In the genomic region with DNA sequence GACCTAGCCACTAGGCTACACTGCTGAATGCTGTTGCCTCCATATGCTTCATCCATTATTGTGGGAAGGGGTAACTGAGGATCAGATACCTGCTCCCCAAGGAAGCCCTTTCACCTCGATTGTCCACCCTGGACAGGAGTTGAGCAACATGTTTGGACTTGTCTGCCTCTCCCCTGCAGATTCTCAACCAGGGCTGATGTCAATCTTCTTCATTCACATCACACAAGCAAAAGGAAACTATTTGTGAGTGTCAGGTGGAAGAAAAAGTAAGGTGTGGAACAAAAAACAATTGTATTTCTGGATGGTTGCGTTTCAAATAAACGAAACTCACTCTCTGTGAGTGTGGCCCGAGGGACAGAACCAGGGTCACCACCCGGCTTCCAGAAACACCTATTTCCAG, we compare ENCODE assay signal across 19 cellular contexts. TPM values are rescaled to one million over a fixed set of nuclear protein-coding genes. Genes with fewer than 3 reads are reported as not detected.
A peak's percentile ranks its signal among the peaks of the same experiment; 100 is the strongest.
DNase-seq lines count a peak whose midpoint lies in the region; ATAC-seq and TF ChIP-seq lines count a peak whose summit lies in the region.
"Had no signal": no experiment of that assay in that cellular context is flagged by ENCODE, and none has a peak within 500 bp of the region (broad histone marks: within the 10 kb centered on the region; RNA-seq: fewer than 3 reads in every experiment).

No MANE protein-coding gene starts in this region.

- no peak overlapping the region for H3K4me2 ChIP-seq in GM23338
- H3K4me2 ChIP-seq in mammary epithelial cell (ENCODE audit: insufficient read depth, low read depth, low read length): no peak overlapping the region
- H3K4me2 ChIP-seq in trophoblast cell (ENCODE audit: low read length): no peak overlapping the region

- peak overlapping the region; percentile 61 for H3K4ac ChIP-seq in trophoblast cell (ENCODE audit: low read depth, low read length)

- H3K9me2 ChIP-seq in GM23338 (ENCODE audit: insufficient read depth): no peaks in the 10 kb centered on the region

- DNase-seq in GM23338 (ENCODE audit: low spot score) (no peak), LoVo (ENCODE audit: low spot score) (peak; percentile 9), mammary epithelial cell (peak; percentile 7), trophoblast cell (peak in 1 of 2 donors; percentile 19), testis (no peak), hippocampal formation (lab: John Stamatoyannopoulos, UW) (no peak), GM10266 (ENCODE audit: extremely low spot score) (no peak)
- DNase-seq: CD8-positive, alpha-beta memory T cell; KG1; NCI-H1436; NCI-H1930; NCI-H226; NCI-H524 treated with DMSO at 0.1 percent for 48 hours; SW 1271 had no signal

- CTCF ChIA-PET in mammary epithelial cell (lab: Charles Lee; ENCODE audit: low non-redundant PET): no interaction called here

- H3K9ac ChIP-seq in mammary epithelial cell (ENCODE audit: insufficient read depth, low read length): no peak overlapping the region
- H3K9ac ChIP-seq in trophoblast cell (ENCODE audit: low read length): no peak overlapping the region
- H3K9ac ChIP-seq: BLaER1 treated with 17β-estradiol and CSF1 and Interleukin-3, amounts not matched to agents 10 nM and 100 nM had no signal

- H3K9me3 ChIP-seq in mammary epithelial cell (replicated peaks; ENCODE audit: insufficient read depth, low read length) (peaks cover 3% of the 10 kb centered on the region), trophoblast cell (ENCODE audit: insufficient read depth, low read depth, low read length) (no peaks in the 10 kb centered on the region), testis (no peaks in the 10 kb centered on the region)
- H3K9me3 ChIP-seq: BLaER1 treated with 17β-estradiol and CSF1 and Interleukin-3, amounts not matched to agents 10 nM and 100 nM had no signal

- H3K23ac ChIP-seq in trophoblast cell (ENCODE audit: low read length): peak overlapping the region; percentile 90

- H3K27me3 ChIP-seq in GM23338 (ENCODE audit: insufficient read depth): no peaks in the 10 kb centered on the region
- H3K27me3 ChIP-seq in mammary epithelial cell (ENCODE audit: insufficient read depth, low read length): no peaks in the 10 kb centered on the region
- H3K27me3 ChIP-seq in trophoblast cell (ENCODE audit: insufficient read depth, low read length): no peaks in the 10 kb centered on the region
- H3K27me3 ChIP-seq in testis: no peaks in the 10 kb centered on the region
- H3K27me3 ChIP-seq: BLaER1 treated with 17β-estradiol and CSF1 and Interleukin-3, amounts not matched to agents 10 nM and 100 nM had no signal

- dilution Hi-C loops in mammary epithelial cell (cut with HindIII; ENCODE audit: low sequenced_read_pairs): loop anchor here (5.0 to 10.0 kb wide), 2 partner anchors 175 to 432 kb away; no protein-coding TSS in a partner anchor

- ATAC-seq in GM23338: no peak
- no peak for ATAC-seq in GM19328 (IDR thresholded peaks at IDR 0.05; ENCODE audit: unreplicated experiment)
- ATAC-seq: Right ventricle myocardium inferior had no signal

- H4K91ac ChIP-seq in trophoblast cell (ENCODE audit: low read depth, low read length): peak overlapping the region; percentile 84

- peaks cover 14% of the 10 kb centered on the region for H3K79me1 ChIP-seq in trophoblast cell (ENCODE audit: low read length)

- H3K9me3 Mint-ChIP-seq in GM23338: peaks cover 99% of the 10 kb centered on the region

- 11% methylated on average over 5 of the region's 5 CpGs for WGBS in mammary epithelial cell (ENCODE audit: low coverage, missing lambda C conversion rate)
- WGBS in trophoblast cell (ENCODE audit: extremely low coverage, insufficient coverage, insufficient read length): no CpG with 5 or more reads among the region's 5 CpGs
- WGBS in testis, 2 donors: 74 to 76% methylated on average over 5 of the region's 5 CpGs

- peaks cover 53% of the 10 kb centered on the region for H3K36me3 Mint-ChIP-seq in GM23338 (ENCODE audit: low read depth)
- H3K36me3 Mint-ChIP-seq: CD8-positive, alpha-beta memory T cell had no signal

- H3K14ac ChIP-seq in trophoblast cell (ENCODE audit: low read length): peak overlapping the region; percentile 20

- H3K18ac ChIP-seq in trophoblast cell (ENCODE audit: low read length): no peak overlapping the region

- TF ChIP-seq CTCF in GM23338 (conservative IDR thresholded peaks at IDR 0.05; ENCODE audit: low read depth in 2 of 2) (no peak), mammary epithelial cell (conservative IDR thresholded peaks at IDR 0.05 in 1 of 2, IDR thresholded peaks at IDR 0.05 in 1 of 2; ENCODE audit: extremely low read depth in 1 of 2, insufficient read depth in 1 of 2, low read depth in 1 of 2, low read length in 2 of 2) (no peak), testis (IDR thresholded peaks at IDR 0.05) (no peak), GM10266 (IDR thresholded peaks at IDR 0.05; ENCODE audit: control insufficient read depth, insufficient read depth, low read depth, missing control alignments) (no peak)

- peak overlapping the region; percentile 12 for H4K8ac ChIP-seq in trophoblast cell (ENCODE audit: low read depth, low read length)

- no peak overlapping the region for H3K4me3 Mint-ChIP-seq in GM23338
- H3K4me3 Mint-ChIP-seq: CD8-positive, alpha-beta memory T cell had no signal

- no TSS peak for BruUV-seq in mammary epithelial cell (replicated peaks; lab: Mats Ljungman, UMichigan)

- H2AFZ ChIP-seq in GM23338 (peak overlapping the region; percentile 89; the same call in 1 of the 2 replicates), mammary epithelial cell (ENCODE audit: low read depth, low read length) (peak overlapping the region; percentile 55), trophoblast cell (ENCODE audit: insufficient read depth, low read length, poor library complexity) (no peak overlapping the region)

- TF ChIP-seq POLR2A in testis (IDR thresholded peaks at IDR 0.05): no peak

- H4K20me1 ChIP-seq in GM23338 (replicated peaks; ENCODE audit: insufficient read depth): no peaks in the 10 kb centered on the region
- H4K20me1 ChIP-seq in mammary epithelial cell (ENCODE audit: insufficient read depth, low read length): no peaks in the 10 kb centered on the region
- H4K20me1 ChIP-seq: BLaER1 treated with 17β-estradiol and CSF1 and Interleukin-3, amounts not matched to agents 10 nM and 100 nM had no signal

- no peaks in the 10 kb centered on the region for H3K79me2 ChIP-seq in GM23338 (replicated peaks; ENCODE audit: insufficient read depth)
- no peaks in the 10 kb centered on the region for H3K79me2 ChIP-seq in mammary epithelial cell (ENCODE audit: insufficient read depth, low read length)
- no peaks in the 10 kb centered on the region for H3K79me2 ChIP-seq in trophoblast cell (ENCODE audit: control insufficient read depth, insufficient read depth, low read length, poor library complexity)

- peak overlapping the region; percentile 79 for H2BK120ac ChIP-seq in trophoblast cell (ENCODE audit: insufficient read depth, low read length, poor library complexity)

- H2BK5ac ChIP-seq in trophoblast cell (ENCODE audit: low read depth, low read length, poor library complexity): peak overlapping the region; percentile 42

- H2BK12ac ChIP-seq in trophoblast cell (ENCODE audit: low read length): peak overlapping the region; percentile 17

- no peak overlapping the region for H4K12ac ChIP-seq in trophoblast cell (ENCODE audit: low read depth, low read length)

- intact Hi-C loops in mammary epithelial cell (cut with micrococcal nuclease): no loop called here
- intact Hi-C loops in testis (cut with DNase I; ENCODE audit: low total_unique reads): no loop called here

- H2AK5ac ChIP-seq in trophoblast cell (ENCODE audit: low read length): no peak overlapping the region

- H3K4me1 ChIP-seq in GM23338 (ENCODE audit: insufficient read depth): no peaks in the 10 kb centered on the region
- no peaks in the 10 kb centered on the region for H3K4me1 ChIP-seq in mammary epithelial cell (ENCODE audit: insufficient read depth, low read length)
- peaks cover 5 to 13% of the 10 kb centered on the region in 2 experiments for H3K4me1 ChIP-seq in trophoblast cell (ENCODE audit: control insufficient read depth in 1 of 2, insufficient read depth in 2 of 2, low read length in 2 of 2)
- no peaks in the 10 kb centered on the region for H3K4me1 ChIP-seq in testis

- H3K4me1 Mint-ChIP-seq in GM23338: no peaks in the 10 kb centered on the region
- H3K4me1 Mint-ChIP-seq: CD8-positive, alpha-beta memory T cell had no signal

- no peaks in the 10 kb centered on the region for H3F3A ChIP-seq in GM23338 (replicated peaks; ENCODE audit: low read depth)

- no peak overlapping the region for H3K27ac Mint-ChIP-seq in GM23338
- H3K27ac Mint-ChIP-seq: CD8-positive, alpha-beta memory T cell had no signal

- in situ Hi-C loops in mammary epithelial cell (cut with MboI; ENCODE audit: low sequenced_read_pairs in 2 of 2): no loop called here

- H3K27me3 Mint-ChIP-seq in GM23338 (ENCODE audit: insufficient read depth, low read depth, poor library complexity): peaks cover 8% of the 10 kb centered on the region

- H3K27ac ChIP-seq in GM23338 (ENCODE audit: low read depth) (peak overlapping the region; percentile 39; the same call in 1 of the 2 replicates), mammary epithelial cell (ENCODE audit: insufficient read depth, low read depth, low read length) (no peak overlapping the region), trophoblast cell (ENCODE audit: low read depth, low read length) (peak overlapping the region; percentile 44), testis (no peak overlapping the region)
- H3K27ac ChIP-seq: BLaER1 treated with 17β-estradiol and CSF1 and Interleukin-3, amounts not matched to agents 10 nM and 100 nM had no signal

- H3K36me3 ChIP-seq in GM23338 (ENCODE audit: insufficient read depth) (no peaks in the 10 kb centered on the region), mammary epithelial cell (ENCODE audit: insufficient read depth, low read length) (no peaks in the 10 kb centered on the region), trophoblast cell (ENCODE audit: control insufficient read depth in 1 of 2, insufficient read depth in 2 of 2, low read length in 2 of 2) (no peaks in the 10 kb centered on the region), testis (ENCODE audit: low read depth, missing control alignments) (no peaks in the 10 kb centered on the region)
- H3K36me3 ChIP-seq: BLaER1 treated with 17β-estradiol and CSF1 and Interleukin-3, amounts not matched to agents 10 nM and 100 nM had no signal

- H3K4me3 ChIP-seq in GM23338: no peak overlapping the region
- H3K4me3 ChIP-seq in mammary epithelial cell (replicated peaks in 1 of 3; ENCODE audit: insufficient read depth in 1 of 3, low read depth in 2 of 3, low read length in 3 of 3): no peak overlapping the region
- no peak overlapping the region for H3K4me3 ChIP-seq in trophoblast cell (ENCODE audit: low read depth, low read length)
- no peak overlapping the region for H3K4me3 ChIP-seq in testis
- H3K4me3 ChIP-seq: BLaER1 treated with 17β-estradiol and CSF1 and Interleukin-3, amounts not matched to agents 10 nM and 100 nM had no signal

RNA-seq across cellular contexts. Expression of a gene that starts 29.5 kb away (rescaled TPM):
- total RNA-seq in GM23338 (2014; rRNA removed; shearing (Covaris generic)): 0.16 and 0.42 TPM in 2 replicates
- 0.06 and 0.07 TPM in 2 replicates for polyA plus RNA-seq in GM23338 (2016; fragmentation: Nextera tagmentation; extraction: Ambion mirVana)
- total RNA-seq in mammary epithelial cell: under 1 TPM; 0.17 to 0.26 TPM
- 0.01 TPM for polyA plus RNA-seq in mammary epithelial cell
- polyA minus RNA-seq in mammary epithelial cell: not detected
- polyA plus RNA-seq in trophoblast cell (2013): 0.08 and 0.10 TPM in 2 replicates
- total RNA-seq in testis: 1 to 10 TPM; 2.6 to 4.0 TPM
- 4.8 TPM for polyA plus RNA-seq in testis (ENCODE audit: insufficient read depth, low read depth, low replicate concordance)
- total RNA-seq: A673, SK-MEL-5 had no signal

RNA-seq across cellular contexts. Expression of a gene that starts 47.1 kb away (rescaled TPM):
- total RNA-seq in GM23338 (2014; rRNA removed; shearing (Covaris generic)): not detected in 2 replicates
- polyA plus RNA-seq in GM23338 (2016; fragmentation: Nextera tagmentation; extraction: Ambion mirVana) (not detected in 2 replicates), mammary epithelial cell (not detected), testis (ENCODE audit: insufficient read depth, low read depth, low replicate concordance) (not detected)
- total RNA-seq in mammary epithelial cell (not detected), testis (under 1 TPM in 1 of 2 donors, not detected in 1; 0.12 TPM)
- not detected for polyA minus RNA-seq in mammary epithelial cell
- polyA plus RNA-seq in trophoblast cell (2013): 0.03 and 0.04 TPM in 2 replicates
- total RNA-seq: A673; CD8-positive, alpha-beta memory T cell; Right ventricle myocardium inferior; SK-MEL-5 had no signal
- polyA plus RNA-seq: CD8-positive, alpha-beta memory T cell had no signal

Comparison
In these comparisons a context has a peak if more than half of its experiments do, and no peak if none do; other contexts are left out.
1. DNase-seq: peak in LoVo (single experiment) and mammary epithelial cell (single experiment); none in GM23338 (single experiment), testis (single experiment), hippocampal formation (0 of 2) and GM10266 (single experiment).
2. H3K27ac ChIP-seq: peak in GM23338 (single experiment) and trophoblast cell (single experiment); none in mammary epithelial cell (single experiment) and testis (0 of 2).